Comparison of ENCODE assay signal across 8 cellular contexts in the genomic region with DNA sequence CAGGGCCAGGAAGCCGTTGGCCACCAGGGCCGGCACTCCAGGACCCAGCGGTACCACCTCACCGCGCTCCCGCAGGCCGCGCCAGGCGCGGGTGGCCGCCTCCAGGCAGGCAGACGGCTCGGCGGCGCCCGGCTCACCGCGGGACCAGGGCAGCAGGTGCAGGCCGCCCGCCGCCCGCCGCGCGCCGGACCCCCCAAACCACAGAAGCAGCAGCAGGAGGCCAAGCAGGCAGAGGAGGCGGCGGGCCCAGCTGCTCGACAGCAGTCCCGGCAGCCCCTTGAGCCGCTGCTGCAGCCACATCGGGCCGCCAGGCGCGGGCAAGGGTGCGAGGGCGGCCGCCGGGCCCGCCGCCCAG. TPM values are rescaled to one million over a fixed set of nuclear protein-coding genes. Genes with fewer than 3 reads are reported as not detected.
DNase-seq lines count a peak whose midpoint lies in the region; ATAC-seq, FAIRE-seq and TF ChIP-seq lines count a peak whose summit lies in the region.

No MANE protein-coding gene starts in this region.

- TF ChIP-seq EP300 in H1 (IDR thresholded peaks at IDR 0.05; ENCODE audit: borderline replicate concordance in 1 of 2, low read depth in 2 of 2, low read length in 2 of 2): no peak

- H2AK5ac ChIP-seq in H1 (ENCODE audit: low read depth, low read length): no peak overlapping the region

- H2BK120ac ChIP-seq in H1 (replicated peaks; ENCODE audit: low read depth, low read length): no peak overlapping the region

- H3K27ac ChIP-seq in Karpas-422 (ENCODE audit: low read length) (no peak overlapping the region), H1 (ENCODE audit: low read depth, low read length) (no peak overlapping the region), neutrophil (peak overlapping the region; percentile 91)

- H4K5ac ChIP-seq in H1 (ENCODE audit: insufficient read length, low read depth, low read length): no peak overlapping the region

- ATAC-seq in GM21360 (IDR thresholded peaks at IDR 0.05; ENCODE audit: unreplicated experiment): peak; percentile 17

- peak overlapping the region; percentile 81 for H3K4me2 ChIP-seq in Karpas-422 (ENCODE audit: low read depth, low read length, poor library complexity, severe bottlenecking)
- peak overlapping the region in 1 of 2 experiments; percentile 73; a peak in 3 of 4 replicates for H3K4me2 ChIP-seq in H1 (ENCODE audit: insufficient read depth in 1 of 2, low read depth in 2 of 2, low read length in 2 of 2)

- peaks cover 14% of the 10 kb centered on the region for H3K79me1 ChIP-seq in H1 (ENCODE audit: low read depth, low read length)

- no peak overlapping the region for H2BK20ac ChIP-seq in H1 (ENCODE audit: low read length)

- CTCF ChIA-PET in H1 (lab: Charles Lee; ENCODE audit: partially characterized antibody): no interaction called here

- no peak for TF ChIP-seq RAD21 in H1 (IDR thresholded peaks at IDR 0.05 in 1 of 2, conservative IDR thresholded peaks at IDR 0.05 in 1 of 2; ENCODE audit: low read depth in 2 of 2, low read length in 2 of 2)

- no peak overlapping the region for H2BK12ac ChIP-seq in H1 (ENCODE audit: low read depth, low read length)

- H3K14ac ChIP-seq in H1 (ENCODE audit: insufficient read length): no peak overlapping the region

- H3K23me2 ChIP-seq in H1 (ENCODE audit: low read depth, low read length): peaks cover 6% of the 10 kb centered on the region; the same call in 1 of the 2 replicates

- peaks cover 31% of the 10 kb centered on the region for H3K79me2 ChIP-seq in Karpas-422 (ENCODE audit: low read length)
- peaks cover 4 to 23% of the 10 kb centered on the region in 2 experiments; a peak in 3 of 4 replicates for H3K79me2 ChIP-seq in H1 (ENCODE audit: control insufficient read depth in 1 of 2, insufficient read depth in 2 of 2, low read length in 2 of 2)

- H3K27me3 ChIP-seq in Karpas-422 (ENCODE audit: low read length) (no peaks in the 10 kb centered on the region), H1 (replicated peaks in 1 of 4; ENCODE audit: control insufficient read depth in 3 of 4, extremely low read depth in 1 of 4, insufficient read depth in 3 of 4, low read length in 3 of 4) (no peaks in the 10 kb centered on the region), neutrophil (no peaks in the 10 kb centered on the region)

- no peak overlapping the region for H2BK5ac ChIP-seq in H1 (ENCODE audit: low read depth, low read length)

- DNase-seq in AG09309 (ENCODE audit: low read depth): no peak
- DNase-seq in Karpas-422: no peak
- DNase-seq in H1 (ENCODE audit: low read depth in 1 of 2, low spot score in 2 of 2): peak in 1 of 2 experiments; percentile 57
- no peak for DNase-seq in occipital lobe (lab: John Stamatoyannopoulos, UW)
- no peak for DNase-seq in NCI-H2029 treated with DMSO at 0.1 percent for 48 hours (lab: John Stamatoyannopoulos, UW)
- no peak for DNase-seq in GM19238 (ENCODE audit: insufficient read length, low spot score)

- H3K36me3 ChIP-seq in Karpas-422 (ENCODE audit: insufficient read depth, low read length): peaks cover 12% of the 10 kb centered on the region
- H3K36me3 ChIP-seq in H1 (ENCODE audit: control insufficient read depth in 2 of 4, insufficient read depth in 4 of 4, low read length in 3 of 4): peaks cover 5 to 15% (median 12%) of the 10 kb centered on the region in 4 experiments; a peak in 5 of 8 replicates
- peaks cover 31% of the 10 kb centered on the region for H3K36me3 ChIP-seq in neutrophil

- H3K4me3 ChIP-seq in AG09309 (ENCODE audit: control insufficient read depth, low read depth, low read length) (peak overlapping the region; percentile 33), Karpas-422 (ENCODE audit: low read length) (peak overlapping the region; percentile 76), H1 (ENCODE audit: extremely low read depth in 1 of 4, insufficient read depth in 2 of 4, low read depth in 3 of 4, low read length in 4 of 4) (peak overlapping the region; percentile 45 to 53 (median 48)), neutrophil (ENCODE audit: low read depth in 1 of 2, low read length in 1 of 2) (peak overlapping the region; percentile 63 to 64)

- H3K9me3 ChIP-seq in Karpas-422 (ENCODE audit: low read length) (no peaks in the 10 kb centered on the region), H1 (ENCODE audit: insufficient read depth in 2 of 2, low read depth in 1 of 2, low read length in 1 of 2) (no peaks in the 10 kb centered on the region), neutrophil (no peaks in the 10 kb centered on the region)

- H3K18ac ChIP-seq in H1 (ENCODE audit: extremely low read depth, low read length): no peak overlapping the region

- 20% methylated on average over 10 of the region's 41 CpGs; no CpG with 5 or more reads in 1 of the 2 experiments for WGBS in H1 (ENCODE audit: extremely low coverage in 1 of 2, insufficient coverage in 1 of 2, insufficient read length in 1 of 2, insufficient replicate concordance in 2 of 2, low coverage in 1 of 2, low lambda C conversion rate in 2 of 2, missing lambda C conversion rate in 1 of 2), 2 experiments

- H3K56ac ChIP-seq in H1 (replicated peaks; ENCODE audit: insufficient read length, low read depth, low read length): no peak overlapping the region

- no peak overlapping the region for H3K4ac ChIP-seq in H1 (replicated peaks; ENCODE audit: insufficient read length, low read depth, low read length)

- H3K9ac ChIP-seq in Karpas-422 (ENCODE audit: low read length) (peak overlapping the region; percentile 73), H1 (replicated peaks in 1 of 4; ENCODE audit: extremely low read depth in 1 of 4, low read depth in 3 of 4, low read length in 3 of 4) (peak overlapping the region in 2 of 4 experiments; percentile 51 to 59; a peak in 3 of 7 replicates)

- H4K20me1 ChIP-seq in Karpas-422 (ENCODE audit: insufficient read depth, low read depth, low read length) (peaks cover 23% of the 10 kb centered on the region), H1 (replicated peaks in 1 of 2; ENCODE audit: control insufficient read depth in 1 of 2, insufficient read depth in 2 of 2, low read length in 2 of 2) (peaks cover 6 to 14% of the 10 kb centered on the region in 2 experiments)

- no peak for TF ChIP-seq POLR2A in H1 (IDR thresholded peaks at IDR 0.05; ENCODE audit: control extremely low read depth in 1 of 2, low read depth in 2 of 2, low read length in 2 of 2)

- no peaks in the 10 kb centered on the region for H3K9me2 ChIP-seq in Karpas-422 (replicated peaks; ENCODE audit: insufficient read depth, low read length)

- H3K4me1 ChIP-seq in Karpas-422 (ENCODE audit: low read length) (peaks cover 37% of the 10 kb centered on the region), H1 (replicated peaks in 1 of 4; ENCODE audit: control insufficient read depth in 3 of 4, insufficient read depth in 4 of 4, low read length in 3 of 4) (peaks cover 5 to 8% (median 6%) of the 10 kb centered on the region in 4 experiments; a peak in 5 of 7 replicates), neutrophil (ENCODE audit: control insufficient read depth in 1 of 2, insufficient read depth in 1 of 2, low read depth in 1 of 2, low read length in 1 of 2) (peaks cover 40 to 49% of the 10 kb centered on the region in 2 experiments)

- no peak overlapping the region for H4K91ac ChIP-seq in H1 (replicated peaks; ENCODE audit: insufficient read length, low read length)

- TF ChIP-seq CTCF in AG09309 (IDR thresholded peaks at IDR 0.05; ENCODE audit: control insufficient read depth, insufficient read depth, low read depth, low read length, missing control alignments): no peak
- TF ChIP-seq CTCF in H1 (IDR thresholded peaks at IDR 0.05; ENCODE audit: control extremely low read depth in 1 of 3, insufficient read depth in 1 of 3, low read depth in 1 of 3, low read length in 3 of 3): no peak
- no peak for TF ChIP-seq CTCF in neutrophil (IDR thresholded peaks at IDR 0.05)

- H2AFZ ChIP-seq in Karpas-422 (ENCODE audit: low read length): no peak overlapping the region
- H2AFZ ChIP-seq in H1 (ENCODE audit: low read length): no peak overlapping the region

- H2BK15ac ChIP-seq in H1 (ENCODE audit: low read length): no peak overlapping the region

- FAIRE-seq in H1 (lab: Jason Lieb, UNC): no peak

- POLR2A ChIA-PET in H1 (lab: Charles Lee; ENCODE audit: partially characterized antibody): interaction anchor here (1.0 to 2.2 kb wide), 7 partner anchors 9 to 97 kb away, joined by 3 to 56 read pairs (median 3); a partner anchor contains a TSS

- H4K8ac ChIP-seq in H1 (ENCODE audit: extremely low read depth, insufficient read depth, low read length): peak overlapping the region; percentile 68; the same call in 1 of the 2 replicates

- H3K23ac ChIP-seq in H1 (ENCODE audit: insufficient read length): no peak overlapping the region

RNA-seq across cellular contexts. Expression of a gene that starts 0.3 kb away (rescaled TPM):
- 48.4 and 94.6 TPM in 2 replicates for total RNA-seq in Karpas-422 (2014; rRNA removed; shearing (Covaris generic); ENCODE audit: low replicate concordance)
- total RNA-seq in H1 (2021; fragmentation: NEBNext Ultra II Directional; extraction: Animal tissue kit (Norgen Biotek cat#: 25700)): 37.9 and 38.8 TPM in 2 replicates
- 114 and 120 TPM in 2 replicates for polyA plus RNA-seq in H1 (2011; rRNA removed)
- polyA plus RNA-seq in H1 (2011; cell fraction: cytosol; rRNA removed): 76.1 TPM
- 74.5 TPM for polyA plus RNA-seq in H1 (2011; cell fraction: nucleus; rRNA removed)
- polyA plus RNA-seq in H1 (2012, experiment 1 of 2): 19.4 to 35.8 TPM (median 34.2 TPM) in 4 replicates
- 38.0 TPM for polyA plus RNA-seq in H1 (2012, experiment 2 of 2)
- 43.1 TPM for polyA plus RNA-seq in H1 (2013, experiment 1 of 2)
- polyA plus RNA-seq in H1 (2013, experiment 2 of 2): 43.5 TPM
- polyA minus RNA-seq in H1 (2011; rRNA and poly(A)+ RNA removed): 28.4 and 31.5 TPM in 2 replicates
- polyA minus RNA-seq in H1 (2011; cell fraction: cytosol; rRNA and poly(A)+ RNA removed): 36.6 TPM
- polyA minus RNA-seq in H1 (2011; cell fraction: nucleus; rRNA and poly(A)+ RNA removed): 25.4 TPM
- 18.6 TPM for total RNA-seq in occipital lobe

RNA-seq across cellular contexts. Expression of a gene that starts 8.6 kb away (rescaled TPM):
- total RNA-seq in Karpas-422 (2014; rRNA removed; shearing (Covaris generic); ENCODE audit: low replicate concordance): 35.9 and 55.3 TPM in 2 replicates
- total RNA-seq in H1 (2021; fragmentation: NEBNext Ultra II Directional; extraction: Animal tissue kit (Norgen Biotek cat#: 25700)): 44.9 and 53.4 TPM in 2 replicates
- polyA plus RNA-seq in H1 (2011; rRNA removed): 51.8 and 68.5 TPM in 2 replicates
- polyA plus RNA-seq in H1 (2011; cell fraction: cytosol; rRNA removed): 54.5 TPM
- 96.5 TPM for polyA plus RNA-seq in H1 (2011; cell fraction: nucleus; rRNA removed)
- 46.1 to 58.1 TPM (median 50.2 TPM) in 4 replicates for polyA plus RNA-seq in H1 (2012, experiment 1 of 2)
- polyA plus RNA-seq in H1 (2012, experiment 2 of 2): 47.5 TPM
- polyA plus RNA-seq in H1 (2013, experiment 1 of 2): 89.8 TPM
- 82.9 TPM for polyA plus RNA-seq in H1 (2013, experiment 2 of 2)
- 45.0 and 47.6 TPM in 2 replicates for polyA minus RNA-seq in H1 (2011; rRNA and poly(A)+ RNA removed)
- polyA minus RNA-seq in H1 (2011; cell fraction: cytosol; rRNA and poly(A)+ RNA removed): 55.1 TPM
- 24.3 TPM for polyA minus RNA-seq in H1 (2011; cell fraction: nucleus; rRNA and poly(A)+ RNA removed)
- 23.9 TPM for total RNA-seq in occipital lobe

RNA-seq across cellular contexts. Expression of a gene that starts 54.3 kb away (rescaled TPM):
- 26.9 and 34.1 TPM in 2 replicates for total RNA-seq in Karpas-422 (2014; rRNA removed; shearing (Covaris generic); ENCODE audit: low replicate concordance)
- 58.2 and 62.5 TPM in 2 replicates for total RNA-seq in H1 (2021; fragmentation: NEBNext Ultra II Directional; extraction: Animal tissue kit (Norgen Biotek cat#: 25700))
- 34.0 and 42.0 TPM in 2 replicates for polyA plus RNA-seq in H1 (2011; rRNA removed)
- polyA plus RNA-seq in H1 (2011; cell fraction: cytosol; rRNA removed): 45.9 TPM
- 63.9 TPM for polyA plus RNA-seq in H1 (2011; cell fraction: nucleus; rRNA removed)
- polyA plus RNA-seq in H1 (2012, experiment 1 of 2): 45.7 to 57.9 TPM (median 51.8 TPM) in 4 replicates
- polyA plus RNA-seq in H1 (2012, experiment 2 of 2): 28.5 TPM
- polyA plus RNA-seq in H1 (2013, experiment 1 of 2): 28.3 TPM
- polyA plus RNA-seq in H1 (2013, experiment 2 of 2): 25.5 TPM
- 63.6 and 69.2 TPM in 2 replicates for polyA minus RNA-seq in H1 (2011; rRNA and poly(A)+ RNA removed)
- polyA minus RNA-seq in H1 (2011; cell fraction: cytosol; rRNA and poly(A)+ RNA removed): 28.5 TPM
- 23.9 TPM for polyA minus RNA-seq in H1 (2011; cell fraction: nucleus; rRNA and poly(A)+ RNA removed)
- total RNA-seq in occipital lobe: 35.1 TPM
